8 cellular contexts compared by ENCODE assay signal in genomic region chr2:73986085-73986680, GRCh38. TPM values are rescaled to one million over a fixed set of nuclear protein-coding genes. Genes with fewer than 3 reads are reported as not detected.
DNase-seq lines count a peak whose midpoint lies in the region; ATAC-seq and TF ChIP-seq lines count a peak whose summit lies in the region.

No MANE protein-coding gene starts in this region.

- peaks cover 35% of the 10 kb centered on the region for H3K79me1 ChIP-seq in mesenchymal stem cell (replicated peaks; ENCODE audit: low read length, poor library complexity, severe bottlenecking)

- no peak overlapping the region for H3K23ac ChIP-seq in mesenchymal stem cell (ENCODE audit: low read length in 2 of 2)

- H3K4ac ChIP-seq in mesenchymal stem cell (ENCODE audit: low read depth in 1 of 2, low read length in 2 of 2), result peak overlapping the region in 1 of 2 experiments; percentile 37

- H4K91ac ChIP-seq in mesenchymal stem cell (ENCODE audit: low read length), result peak overlapping the region; percentile 24

- H3K4me2 ChIP-seq in mesenchymal stem cell (ENCODE audit: low read length, poor library complexity, severe bottlenecking), result peak overlapping the region; percentile 52

- peak overlapping the region in 1 of 2 experiments; percentile 15 for H2BK12ac ChIP-seq in mesenchymal stem cell (ENCODE audit: low read length in 2 of 2)

- peak overlapping the region; percentile 45 for H2AK5ac ChIP-seq in mesenchymal stem cell (ENCODE audit: low read length, severe bottlenecking)

- H3K4me3 ChIP-seq in mesenchymal stem cell (ENCODE audit: insufficient read depth in 1 of 2, low read depth in 1 of 2, low read length in 2 of 2) (peak overlapping the region; percentile 66 to 76), vagina (peak overlapping the region; percentile 62 to 76)

- H4K8ac ChIP-seq in mesenchymal stem cell (ENCODE audit: low read length), result no peak overlapping the region

- H3K27ac ChIP-seq in mesenchymal stem cell (ENCODE audit: low read length, poor library complexity, severe bottlenecking) (no peak overlapping the region), vagina (peak overlapping the region; percentile 53)

- H2BK120ac ChIP-seq in mesenchymal stem cell (ENCODE audit: low read depth, low read length), result no peak overlapping the region

- intact Hi-C loops in vagina (cut with DNase I) (no loop called here), sciatic nerve (cut with DNase I) (no loop called here)

- no peak overlapping the region for H2BK5ac ChIP-seq in mesenchymal stem cell (ENCODE audit: low read depth, low read length, poor library complexity, severe bottlenecking)

- H2AFZ ChIP-seq in mesenchymal stem cell (ENCODE audit: low read depth, low read length), result no peak overlapping the region

- H3K4me1 ChIP-seq in mesenchymal stem cell (ENCODE audit: control insufficient read depth, insufficient read depth, low read depth, low read length) (peaks cover 39% of the 10 kb centered on the region), vagina (peaks cover 73% of the 10 kb centered on the region)

- peak overlapping the region; percentile 75 for H3K9ac ChIP-seq in mesenchymal stem cell (ENCODE audit: low read length)

- TF ChIP-seq CTCF in vagina (IDR thresholded peaks at IDR 0.05), result no peak

- H2BK15ac ChIP-seq in mesenchymal stem cell (ENCODE audit: low read depth, poor library complexity, severe bottlenecking), result no peak overlapping the region

- H3K18ac ChIP-seq in mesenchymal stem cell (ENCODE audit: low read depth in 1 of 2, low read length in 2 of 2), result peak overlapping the region; percentile 4 to 29

- TF ChIP-seq POLR2A in vagina (IDR thresholded peaks at IDR 0.05), result no peak

- peaks cover 70% of the 10 kb centered on the region for H3K4me1 Mint-ChIP-seq in activated naive CD8-positive, alpha-beta T cell (ENCODE audit: low read depth)

- H3K14ac ChIP-seq in mesenchymal stem cell (ENCODE audit: low read length in 2 of 2), result no peak overlapping the region

- no peaks in the 10 kb centered on the region for H3K9me3 ChIP-seq in mesenchymal stem cell (ENCODE audit: control insufficient read depth, low read length)
- no peaks in the 10 kb centered on the region for H3K9me3 ChIP-seq in vagina

- H3K4me3 Mint-ChIP-seq in activated naive CD8-positive, alpha-beta T cell, result peak overlapping the region; percentile 93

- H3K36me3 ChIP-seq in mesenchymal stem cell (ENCODE audit: control insufficient read depth in 1 of 2, insufficient read depth in 2 of 2, low read depth in 1 of 2, low read length in 2 of 2), result peaks cover 0 to 11% of the 10 kb centered on the region in 2 experiments
- H3K36me3 ChIP-seq in vagina, result no peaks in the 10 kb centered on the region

- H3K9me3 Mint-ChIP-seq in activated naive CD8-positive, alpha-beta T cell (ENCODE audit: low read depth), result no peaks in the 10 kb centered on the region

- 92% methylated on average over 21 of the region's 21 CpGs for WGBS in mesenchymal stem cell

- no peaks in the 10 kb centered on the region for H3K27me3 Mint-ChIP-seq in activated naive CD8-positive, alpha-beta T cell

- peak; percentile 65 for DNase-seq in stimulated activated CD4-positive, alpha-beta T cell treated with anti-CD3 and anti-CD28 coated beads, Interleukin-15, amount 100 ng/mL, for 24 hours
- no peak for DNase-seq in stimulated activated CD4-positive, alpha-beta T cell treated with anti-CD3 and anti-CD28 coated beads, Interleukin-4, amount 100 ng/mL, for 24 hours
- DNase-seq in mesenchymal stem cell (no peak), vagina (ENCODE audit: extremely low spot score in 2 of 2) (no peak), COLO829 (ENCODE audit: low spot score) (no peak), NCI-H1417 treated with DMSO at 0.1 percent for 48 hours (lab: John Stamatoyannopoulos, UW) (no peak), sciatic nerve (ENCODE audit: low spot score) (no peak)

- ATAC-seq in sciatic nerve, result no peak

- H3K27ac Mint-ChIP-seq in activated naive CD8-positive, alpha-beta T cell, result peak overlapping the region; percentile 73

- peaks cover 7 to 23% of the 10 kb centered on the region in 2 experiments for H3K27me3 ChIP-seq in mesenchymal stem cell (ENCODE audit: control insufficient read depth in 1 of 2, insufficient read depth in 1 of 2, low read length in 2 of 2)
- H3K27me3 ChIP-seq in vagina, result no peaks in the 10 kb centered on the region

- peaks cover 25% of the 10 kb centered on the region for H3K36me3 Mint-ChIP-seq in activated naive CD8-positive, alpha-beta T cell

RNA-seq across cellular contexts. Expression of gene TET3, which starts 1.5 kb away (rescaled TPM):
- 3.7 TPM for polyA plus RNA-seq in mesenchymal stem cell (2013, experiment 1 of 2)
- 3.4 TPM for polyA plus RNA-seq in mesenchymal stem cell (2013, experiment 2 of 2)
- total RNA-seq in vagina (12.3 TPM), sciatic nerve (12.1 TPM)

RNA-seq across cellular contexts. Expression of gene DGUOK, which starts 59.5 kb away (rescaled TPM):
- polyA plus RNA-seq in mesenchymal stem cell (2013, experiment 1 of 2), result 115 TPM
- 112 TPM for polyA plus RNA-seq in mesenchymal stem cell (2013, experiment 2 of 2)
- total RNA-seq in vagina, result 52.3 TPM
- total RNA-seq in sciatic nerve, result 38.8 TPM
